ENCODE assay signal across 26 cellular contexts in genomic region chr22:38784035-38784434, GRCh38.
"Had no signal": no experiment of that assay in that cellular context is flagged by ENCODE, and none has a peak within 500 bp of the region (broad histone marks: within the 10 kb centered on the region; RNA-seq: fewer than 3 reads in every experiment).

No MANE protein-coding gene starts in this region.

- DNase-seq: activated CD4-positive, alpha-beta T cell treated with anti-CD3 and anti-CD28 coated beads for 48 hours; activated CD4-positive, alpha-beta T cell treated with anti-CD3 and anti-CD28 coated beads, Interleukin-2, amount 50 U/mL, for 4 hours; activated CD4-positive, CD25-positive, alpha-beta regulatory T cell treated with anti-CD3 and anti-CD28 coated beads, Interleukin-2, amount 50 U/mL, for 72 hours; activated CD8-positive, alpha-beta memory T cell treated with anti-CD3 and anti-CD28 coated beads, Interleukin-2, amount 50 U/mL, for 48 hours; activated CD8-positive, alpha-beta T cell treated with anti-CD3 and anti-CD28 coated beads, Interleukin-2, amount 10 ng/mL, durations not matched to agents 7 days and 5 days; activated naive CD4-positive, alpha-beta T cell treated with anti-CD3 and anti-CD28 coated beads, Interleukin-2, amount 50 U/mL, for 16 hours; activated naive CD8-positive, alpha-beta T cell treated with anti-CD3 and anti-CD28 coated beads, Interleukin-2, amount 10 ng/mL, durations not matched to agents 7 days and 5 days; activated T-cell treated with anti-CD3 and anti-CD28 coated beads, Interleukin-2, amount 50 U/mL, for 1 hour; adrenal gland; anterior cingulate cortex; MG63; NCI-H1105; NCI-H1436; NCI-H1694 treated with DMSO at 0.1 percent for 48 hours; NCI-H2029 treated with DMSO at 0.1 percent for 48 hours; NCI-H345; NCI-H510A; NCI-H526 treated with DMSO at 0.1 percent for 48 hours; NCI-H82; OCI-M1; RPMI8226; SHP77 had no signal

- H3K27ac ChIP-seq: adrenal gland, SJSA1 had no signal

- H3K27ac Mint-ChIP-seq: activated CD8-positive, alpha-beta T cell treated with anti-CD3 and anti-CD28 coated beads, Interleukin-2, amount 10 ng/mL, durations not matched to agents 7 days and 5 days; activated naive CD8-positive, alpha-beta T cell treated with anti-CD3 and anti-CD28 coated beads, Interleukin-2, amount 10 ng/mL, durations not matched to agents 7 days and 5 days; T-helper 1 cell treated with Interleukin-12 subunit alpha and Interleukin-12 subunit beta and Interleukin-4 antibody, amounts not matched to agents 30 μg/mL and 1 μg/mL, for 36 hours had no signal

- ATAC-seq: activated CD8-positive, alpha-beta T cell treated with anti-CD3 and anti-CD28 coated beads, Interleukin-2, amount 10 ng/mL, durations not matched to agents 7 days and 5 days; Panc1; WTC11 had no signal

- H3K4me3 ChIP-seq: adrenal gland, MG63, SJSA1 had no signal

- H3K9me3 ChIP-seq: adrenal gland, MG63, SJSA1 had no signal

- H3K36me3 Mint-ChIP-seq: activated naive CD8-positive, alpha-beta T cell treated with anti-CD3 and anti-CD28 coated beads, Interleukin-2, amount 10 ng/mL, durations not matched to agents 7 days and 5 days; WTC11 had no signal

- H3K36me3 ChIP-seq: MG63 had no signal

- H3K27me3 Mint-ChIP-seq: activated naive CD8-positive, alpha-beta T cell treated with anti-CD3 and anti-CD28 coated beads, Interleukin-2, amount 10 ng/mL, durations not matched to agents 7 days and 5 days had no signal

- H3K27me3 ChIP-seq: adrenal gland, MG63, SJSA1 had no signal

- H3K9me3 Mint-ChIP-seq: activated naive CD8-positive, alpha-beta T cell treated with anti-CD3 and anti-CD28 coated beads, Interleukin-2, amount 10 ng/mL, durations not matched to agents 7 days and 5 days; T-helper 1 cell treated with Interleukin-12 subunit alpha and Interleukin-12 subunit beta and Interleukin-4 antibody, amounts not matched to agents 30 μg/mL and 1 μg/mL, for 36 hours; WTC11 had no signal

- H3K4me3 Mint-ChIP-seq: activated CD8-positive, alpha-beta T cell treated with anti-CD3 and anti-CD28 coated beads, Interleukin-2, amount 10 ng/mL, durations not matched to agents 7 days and 5 days; activated naive CD8-positive, alpha-beta T cell treated with anti-CD3 and anti-CD28 coated beads, Interleukin-2, amount 10 ng/mL, durations not matched to agents 7 days and 5 days; T-helper 1 cell treated with Interleukin-12 subunit alpha and Interleukin-12 subunit beta and Interleukin-4 antibody, amounts not matched to agents 30 μg/mL and 1 μg/mL, for 36 hours; WTC11 had no signal
